Comparison of ENCODE assay signal across 21 cellular contexts in the genomic region with DNA sequence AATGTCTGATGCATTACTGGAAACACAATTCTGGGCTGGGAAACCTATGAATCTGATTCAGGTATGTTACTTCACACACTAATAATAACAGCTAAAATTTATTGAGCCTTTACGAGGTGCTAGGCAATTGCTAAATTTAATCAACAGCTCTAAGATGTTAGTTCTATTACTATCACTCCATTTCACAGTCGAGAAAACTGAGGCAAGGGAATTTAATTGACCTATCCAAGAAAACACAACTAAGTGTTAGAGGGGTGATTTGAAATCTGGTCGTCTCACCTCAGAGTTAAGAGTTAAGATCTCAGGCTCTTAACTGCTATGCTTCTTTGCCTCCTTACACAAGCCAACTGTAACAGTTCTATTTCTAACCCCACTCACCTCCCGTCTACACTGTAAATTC. TPM values are rescaled to one million over a fixed set of nuclear protein-coding genes. Genes with fewer than 3 reads are reported as not detected.
DNase-seq lines count a peak whose midpoint lies in the region; ATAC-seq, FAIRE-seq and TF ChIP-seq lines count a peak whose summit lies in the region.
"Had no signal": no experiment of that assay in that cellular context is flagged by ENCODE, and none has a peak within 500 bp of the region (broad histone marks: within the 10 kb centered on the region; RNA-seq: fewer than 3 reads in every experiment).

No MANE protein-coding gene starts in this region.

- no peak for TF ChIP-seq POLR2A in breast epithelium (IDR thresholded peaks at IDR 0.05)

- no peak overlapping the region for H3K27ac Mint-ChIP-seq in MCF 10A (ENCODE audit: low read depth, unreplicated experiment)
- peak overlapping the region in 8 of 9 donors; percentile 9 to 93 (median 70) for H3K27ac Mint-ChIP-seq in naive thymus-derived CD4-positive, alpha-beta T cell
- H3K27ac Mint-ChIP-seq: CD8-positive, alpha-beta memory T cell had no signal

- POLR2A ChIA-PET in MCF 10A (lab: Yijun Ruan, JAX): interaction anchor here (0.6 kb wide), 1 partner anchor 1206 kb away, joined by 3 read pairs; no protein-coding TSS in a partner anchor
- POLR2A ChIA-PET in naive thymus-derived CD4-positive, alpha-beta T cell (lab: Charles Lee): interaction anchor here (1.6 kb wide), 1 partner anchor 9 kb away, joined by 4 read pairs; a partner anchor contains a TSS

- ATAC-seq in naive thymus-derived CD4-positive, alpha-beta T cell: no peak
- ATAC-seq: A549, Panc1 had no signal

- peak overlapping the region; percentile 26 to 60 for H3K27ac ChIP-seq in breast epithelium
- peak overlapping the region; percentile 83 for H3K27ac ChIP-seq in HUES48 (ENCODE audit: low read depth, low read length)
- no peak overlapping the region for H3K27ac ChIP-seq in naive thymus-derived CD4-positive, alpha-beta T cell (ENCODE audit: low read depth, low read length)
- H3K27ac ChIP-seq: A549 had no signal

- peaks cover 58% of the 10 kb centered on the region for H3K4me1 Mint-ChIP-seq in MCF 10A (ENCODE audit: insufficient read depth, unreplicated experiment)
- peaks cover 78 to 97% (median 91%) of the 10 kb centered on the region in 7 donors for H3K4me1 Mint-ChIP-seq in naive thymus-derived CD4-positive, alpha-beta T cell

- TF ChIP-seq CTCF in breast epithelium (IDR thresholded peaks at IDR 0.05) (no peak), MCF 10A (IDR thresholded peaks at IDR 0.05; ENCODE audit: unreplicated experiment) (no peak), D721Med (IDR thresholded peaks at IDR 0.05; ENCODE audit: insufficient read depth, missing control alignments) (no peak)

- H3K4me3 ChIP-seq in breast epithelium: no peak overlapping the region
- H3K4me3 ChIP-seq in HUES48 (ENCODE audit: low read depth, low read length): no peak overlapping the region
- H3K4me3 ChIP-seq in naive thymus-derived CD4-positive, alpha-beta T cell (ENCODE audit: low read length): no peak overlapping the region
- H3K4me3 ChIP-seq: A549 had no signal

- CTCF ChIA-PET in MCF 10A (lab: Yijun Ruan, JAX): interaction anchor here (11.2 kb wide), 1 partner anchor 25 kb away, joined by 202 read pairs; no protein-coding TSS in a partner anchor
- CTCF ChIA-PET in naive thymus-derived CD4-positive, alpha-beta T cell (lab: Charles Lee): interaction anchor here (0.6 to 1.1 kb wide), 4 partner anchors 9 to 539 kb away, joined by 3 read pairs; a partner anchor contains a TSS

- intact Hi-C loops in breast epithelium (cut with DNase I; ENCODE audit: low total_unique reads): loop anchor here (10.0 kb wide), 1 partner anchor 1779 kb away; no protein-coding TSS in a partner anchor
- intact Hi-C loops in MCF 10A (cut with micrococcal nuclease): no loop called here
- intact Hi-C loops in naive thymus-derived CD4-positive, alpha-beta T cell (cut with micrococcal nuclease): no loop called here

- H3K4me1 ChIP-seq in breast epithelium (peaks cover 4 to 10% of the 10 kb centered on the region in 2 donors), HUES48 (ENCODE audit: control insufficient read depth, insufficient read depth, low read length) (peaks cover 88% of the 10 kb centered on the region)
- peaks cover 23 to 89% of the 10 kb centered on the region in 2 donors for H3K4me1 ChIP-seq in naive thymus-derived CD4-positive, alpha-beta T cell (ENCODE audit: control insufficient read depth in 2 of 2, insufficient read depth in 2 of 2, low read length in 2 of 2)

- H3K9me3 ChIP-seq in breast epithelium (no peaks in the 10 kb centered on the region), HUES48 (ENCODE audit: control insufficient read depth, insufficient read depth, low read length) (no peaks in the 10 kb centered on the region)
- no peaks in the 10 kb centered on the region for H3K9me3 ChIP-seq in naive thymus-derived CD4-positive, alpha-beta T cell (ENCODE audit: control insufficient read depth in 2 of 3, low read length in 3 of 3)
- H3K9me3 ChIP-seq: A549, SK-N-SH had no signal

- no peak overlapping the region for H3K9ac ChIP-seq in HUES48 (ENCODE audit: low read depth, low read length)
- H3K9ac ChIP-seq: SK-N-SH had no signal

- H3K36me3 ChIP-seq in breast epithelium (no peaks in the 10 kb centered on the region), HUES48 (ENCODE audit: control insufficient read depth, insufficient read depth, low read length) (no peaks in the 10 kb centered on the region)
- peaks cover 0 to 4% (median 0%) of the 10 kb centered on the region in 3 experiments for H3K36me3 ChIP-seq in naive thymus-derived CD4-positive, alpha-beta T cell (ENCODE audit: control insufficient read depth in 2 of 3, insufficient read depth in 3 of 3, low read length in 3 of 3)

- H3K27me3 Mint-ChIP-seq in MCF 10A (ENCODE audit: insufficient read depth, unreplicated experiment): no peaks in the 10 kb centered on the region
- no peaks in the 10 kb centered on the region for H3K27me3 Mint-ChIP-seq in naive thymus-derived CD4-positive, alpha-beta T cell
- H3K27me3 Mint-ChIP-seq: CD8-positive, alpha-beta memory T cell had no signal

- H3K4me3 Mint-ChIP-seq in MCF 10A (ENCODE audit: unreplicated experiment): no peak overlapping the region
- H3K4me3 Mint-ChIP-seq in naive thymus-derived CD4-positive, alpha-beta T cell: peak overlapping the region in 8 of 10 donors; percentile 1 to 96 (median 40)

- H3K27me3 ChIP-seq in breast epithelium (no peaks in the 10 kb centered on the region), HUES48 (ENCODE audit: control insufficient read depth, insufficient read depth, low read length) (no peaks in the 10 kb centered on the region)
- no peaks in the 10 kb centered on the region for H3K27me3 ChIP-seq in naive thymus-derived CD4-positive, alpha-beta T cell (ENCODE audit: control insufficient read depth in 2 of 2, insufficient read depth in 2 of 2, low read length in 2 of 2)

- H3K9me3 Mint-ChIP-seq in MCF 10A (ENCODE audit: unreplicated experiment): no peaks in the 10 kb centered on the region
- H3K9me3 Mint-ChIP-seq in naive thymus-derived CD4-positive, alpha-beta T cell: peaks cover 0 to 3% (median 0%) of the 10 kb centered on the region in 11 donors
- H3K9me3 Mint-ChIP-seq: CD8-positive, alpha-beta memory T cell had no signal

- BruUV-seq in MCF 10A (replicated peaks; lab: Mats Ljungman, UMichigan): no TSS peak

- peaks cover 6% of the 10 kb centered on the region for H3K36me3 Mint-ChIP-seq in MCF 10A (ENCODE audit: insufficient read depth, unreplicated experiment)
- peaks cover 0 to 50% (median 37%) of the 10 kb centered on the region in 5 donors for H3K36me3 Mint-ChIP-seq in naive thymus-derived CD4-positive, alpha-beta T cell

- no peak for FAIRE-seq in D721Med (lab: Jason Lieb, UNC)
- FAIRE-seq: A549 had no signal

- DNase-seq in breast epithelium (ENCODE audit: low spot score in 2 of 2) (no peak), MCF 10A (ENCODE audit: unreplicated experiment) (no peak), AG20443 (ENCODE audit: low spot score) (no peak), DMS79 treated with DMSO at 0.1 percent for 48 hours (lab: John Stamatoyannopoulos, UW) (no peak), D721Med (ENCODE audit: insufficient read length, low spot score) (no peak)
- DNase-seq in naive thymus-derived CD4-positive, alpha-beta T cell: no peak
- DNase-seq: Calu3; CD8-positive, alpha-beta memory T cell; GDM1; KG1; NCI-H1105; NCI-H146; NCI-H2029; NCI-H2227 treated with DMSO at 0.1 percent for 48 hours; NCI-H510A treated with DMSO at 0.1 percent for 48 hours; NCI-H774; SIG-M5; SK-N-SH had no signal

RNA-seq across cellular contexts. Expression of a gene that starts 8.8 kb away (rescaled TPM):
- 10 to 100 TPM; 45.6 to 82.8 (median 68.2) TPM for total RNA-seq in breast epithelium
- total RNA-seq in MCF 10A (2022): 5.3 and 8.6 TPM in 2 replicates
- 10 to 100 TPM; 15.6 to 81.3 (median 68.2) TPM for total RNA-seq in naive thymus-derived CD4-positive, alpha-beta T cell
- 10 to 100 TPM; 12.6 to 38.6 TPM for polyA plus RNA-seq in naive thymus-derived CD4-positive, alpha-beta T cell

RNA-seq across cellular contexts. Expression of a gene that starts 55.5 kb away (rescaled TPM):
- 10 to 100 TPM; 27.2 to 30.7 (median 29.5) TPM for total RNA-seq in breast epithelium
- total RNA-seq in MCF 10A (2022): 15.8 and 21.4 TPM in 2 replicates
- 10 to 100 TPM; 21.9 to 46.2 (median 32.0) TPM for total RNA-seq in naive thymus-derived CD4-positive, alpha-beta T cell
- polyA plus RNA-seq in naive thymus-derived CD4-positive, alpha-beta T cell: 10 to 100 TPM; 23.2 to 33.8 TPM

RNA-seq across cellular contexts. Expression of a gene that starts 55.6 kb away (rescaled TPM):
- total RNA-seq in breast epithelium: 10 to 100 TPM in 1 of 3 donors, 1 to 10 TPM in 2; 6.7 to 11.4 (median 9.2) TPM
- total RNA-seq in MCF 10A (2022): 11.5 and 16.3 TPM in 2 replicates
- 10 to 100 TPM in 3 of 5 experiments, 1 to 10 TPM in 2; 5.4 to 17.3 (median 10.1) TPM for total RNA-seq in naive thymus-derived CD4-positive, alpha-beta T cell
- 1 to 10 TPM; 5.4 to 5.5 TPM for polyA plus RNA-seq in naive thymus-derived CD4-positive, alpha-beta T cell
